In the genomic region with DNA sequence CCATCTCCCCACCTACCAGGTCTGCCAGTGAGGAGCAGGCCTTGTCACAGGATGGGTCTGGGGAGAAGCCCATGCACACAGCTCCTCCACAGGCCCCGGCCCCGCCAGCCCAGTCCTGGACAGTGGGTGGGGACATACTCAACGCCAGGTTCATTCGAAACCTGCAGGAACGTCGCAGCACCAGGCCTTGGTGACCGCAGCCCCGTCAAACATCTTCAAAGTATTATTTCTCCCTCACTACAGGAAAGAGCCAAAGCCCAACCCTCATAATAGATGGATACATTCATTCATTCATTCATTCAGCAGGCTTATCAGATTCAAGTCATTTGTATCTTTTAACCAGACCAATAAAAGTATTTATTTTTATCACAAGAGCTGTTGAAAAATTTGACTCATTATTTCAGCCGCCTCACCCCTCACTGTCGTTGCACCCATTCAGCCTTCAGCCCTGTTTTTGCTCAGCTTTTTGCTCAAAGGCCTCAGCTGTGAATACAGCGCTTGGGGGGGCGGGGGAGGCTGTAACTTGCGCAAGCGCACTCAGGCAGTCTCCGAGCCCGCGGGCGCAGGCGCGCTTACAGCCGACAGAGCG, we compare ENCODE assay signal across 8 cellular contexts. TPM values are rescaled to one million over a fixed set of nuclear protein-coding genes. Genes with fewer than 3 reads are reported as not detected.
A peak's percentile ranks its signal among the peaks of the same experiment; 100 is the strongest.
DNase-seq lines count a peak whose midpoint lies in the region; ATAC-seq, FAIRE-seq and TF ChIP-seq lines count a peak whose summit lies in the region.

No MANE protein-coding gene starts in this region.

- peak overlapping the region; percentile 22; the same call in 1 of the 2 replicates for H3K9ac ChIP-seq in OCI-LY3 (ENCODE audit: low read length)
- peak overlapping the region; percentile 20 for H3K9ac ChIP-seq in astrocyte (ENCODE audit: low read length)
- H3K9ac ChIP-seq in iPS-18a (ENCODE audit: low read length), result peak overlapping the region; percentile 84
- peak overlapping the region; percentile 57 to 97 (median 65) for H3K9ac ChIP-seq in skeletal muscle tissue (ENCODE audit: low read depth in 1 of 3, low read length in 3 of 3)

- no peaks in the 10 kb centered on the region for H3K9me3 Mint-ChIP-seq in astrocyte (ENCODE audit: unreplicated experiment)

- ATAC-seq in HG02870 (IDR thresholded peaks at IDR 0.05; ENCODE audit: unreplicated experiment), result no peak

- H3K4me3 Mint-ChIP-seq in astrocyte (ENCODE audit: unreplicated experiment), result peak overlapping the region; percentile 88

- H3K4me1 ChIP-seq in OCI-LY3 (ENCODE audit: low read length), result peaks cover 17% of the 10 kb centered on the region
- H3K4me1 ChIP-seq in astrocyte (ENCODE audit: insufficient read depth, low read length), result peaks cover 6% of the 10 kb centered on the region
- H3K4me1 ChIP-seq in iPS-18a (ENCODE audit: control insufficient read depth, low read depth, low read length), result peaks cover 8% of the 10 kb centered on the region
- peaks cover 14 to 23% (median 14%) of the 10 kb centered on the region in 3 donors for H3K4me1 ChIP-seq in skeletal muscle tissue (ENCODE audit: control insufficient read depth in 3 of 3, insufficient read depth in 3 of 3, low read length in 3 of 3)

- TF ChIP-seq CTCF in OCI-LY3 (IDR thresholded peaks at IDR 0.05; ENCODE audit: low read depth, low read length) (no peak), astrocyte (IDR thresholded peaks at IDR 0.05; ENCODE audit: insufficient read depth, low read depth, low read length) (no peak)

- no peaks in the 10 kb centered on the region for H4K20me1 ChIP-seq in OCI-LY3 (ENCODE audit: insufficient read depth, low read length)
- H4K20me1 ChIP-seq in astrocyte (ENCODE audit: insufficient read depth, low read length), result peaks cover 3% of the 10 kb centered on the region

- H3K36me3 Mint-ChIP-seq in astrocyte (ENCODE audit: low read depth, unreplicated experiment), result peaks cover 32% of the 10 kb centered on the region

- peak overlapping the region; percentile 9 for H3K27ac Mint-ChIP-seq in astrocyte (ENCODE audit: unreplicated experiment)

- peaks cover 15% of the 10 kb centered on the region for H3K79me2 ChIP-seq in OCI-LY3 (ENCODE audit: low read length)
- H3K79me2 ChIP-seq in astrocyte (ENCODE audit: insufficient read depth, low read length), result peaks cover 15% of the 10 kb centered on the region

- DNase-seq in NCI-H82 (lab: John Stamatoyannopoulos, UW), result peak; percentile 50
- DNase-seq in NCI-H82 treated with DMSO at 0.1 percent for 48 hours (lab: John Stamatoyannopoulos, UW; ENCODE audit: unreplicated experiment), result no peak
- DNase-seq in astrocyte (ENCODE audit: low read depth), result no peak
- DNase-seq in GOT3 (lab: John Stamatoyannopoulos, UW), result no peak

- H3K27me3 ChIP-seq in OCI-LY3 (ENCODE audit: low read depth, low read length) (no peaks in the 10 kb centered on the region), astrocyte (ENCODE audit: insufficient read depth, low read length) (no peaks in the 10 kb centered on the region), iPS-18a (ENCODE audit: control insufficient read depth, insufficient read depth, low read length) (no peaks in the 10 kb centered on the region), skeletal muscle tissue (ENCODE audit: control insufficient read depth in 3 of 3, insufficient read depth in 3 of 3, low read length in 3 of 3) (no peaks in the 10 kb centered on the region)

- H3K4me1 Mint-ChIP-seq in astrocyte (ENCODE audit: low read depth, unreplicated experiment), result peaks cover 8% of the 10 kb centered on the region

- no peak for FAIRE-seq in astrocyte (lab: Jason Lieb, UNC)

- H3K27ac ChIP-seq in OCI-LY3 (ENCODE audit: low read length) (no peak overlapping the region), astrocyte (ENCODE audit: low read depth, low read length) (no peak overlapping the region), iPS-18a (ENCODE audit: low read length) (no peak overlapping the region), skeletal muscle tissue (ENCODE audit: low read depth, low read length) (no peak overlapping the region)

- H2AFZ ChIP-seq in OCI-LY3 (ENCODE audit: low read depth, low read length) (no peak overlapping the region), astrocyte (ENCODE audit: low read depth, low read length) (no peak overlapping the region)

- H3K27me3 Mint-ChIP-seq in astrocyte (ENCODE audit: low read depth, unreplicated experiment), result no peaks in the 10 kb centered on the region

- H3K4me3 ChIP-seq in OCI-LY3 (ENCODE audit: low read length), result peak overlapping the region; percentile 99
- H3K4me3 ChIP-seq in astrocyte (ENCODE audit: insufficient read depth, low read depth, low read length), result no peak overlapping the region
- peak overlapping the region; percentile 81 for H3K4me3 ChIP-seq in iPS-18a (ENCODE audit: low read length)
- H3K4me3 ChIP-seq in skeletal muscle tissue (ENCODE audit: low read length in 3 of 3), result peak overlapping the region; percentile 91 to 96 (median 96)

- H3K4me2 ChIP-seq in OCI-LY3 (ENCODE audit: low read length), result peak overlapping the region; percentile 66
- peak overlapping the region; percentile 84 for H3K4me2 ChIP-seq in astrocyte (ENCODE audit: low read length)

- peaks cover 5% of the 10 kb centered on the region for H3K36me3 ChIP-seq in OCI-LY3 (replicated peaks; ENCODE audit: low read depth, low read length)
- H3K36me3 ChIP-seq in astrocyte (ENCODE audit: insufficient read depth, low read length), result peaks cover 10% of the 10 kb centered on the region
- peaks cover 16% of the 10 kb centered on the region for H3K36me3 ChIP-seq in iPS-18a (ENCODE audit: control insufficient read depth, low read depth, low read length)
- H3K36me3 ChIP-seq in skeletal muscle tissue (ENCODE audit: control insufficient read depth in 3 of 3, insufficient read depth in 3 of 3, low read length in 3 of 3), result peaks cover 21 to 26% (median 23%) of the 10 kb centered on the region in 3 donors

- H3K9me3 ChIP-seq in OCI-LY3 (ENCODE audit: insufficient read depth, low read length), result no peaks in the 10 kb centered on the region
- H3K9me3 ChIP-seq in astrocyte (ENCODE audit: insufficient read depth, low read depth, low read length), result no peaks in the 10 kb centered on the region
- no peaks in the 10 kb centered on the region for H3K9me3 ChIP-seq in iPS-18a (ENCODE audit: control insufficient read depth, low read depth, low read length)
- no peaks in the 10 kb centered on the region for H3K9me3 ChIP-seq in skeletal muscle tissue (ENCODE audit: control insufficient read depth in 3 of 3, low read length in 3 of 3)

RNA-seq across cellular contexts. Expression of a gene that starts 0.4 kb away (rescaled TPM):
- 12.0 and 12.7 TPM in 2 replicates for total RNA-seq in astrocyte
- 9.9 TPM for total RNA-seq in skeletal muscle tissue

RNA-seq across cellular contexts. Expression of a gene that starts 19.9 kb away (rescaled TPM):
- total RNA-seq in astrocyte (15.7 and 16.6 TPM in 2 replicates), skeletal muscle tissue (2.1 TPM)

RNA-seq across cellular contexts. Expression of a gene that starts 26.3 kb away (rescaled TPM):
- 29.3 and 30.0 TPM in 2 replicates for total RNA-seq in astrocyte
- total RNA-seq in skeletal muscle tissue, result 23.0 TPM

RNA-seq across cellular contexts. Expression of a gene that starts 28.9 kb away (rescaled TPM):
- total RNA-seq in astrocyte, result 28.0 and 29.3 TPM in 2 replicates
- 105 TPM for total RNA-seq in skeletal muscle tissue

RNA-seq across cellular contexts. Expression of a gene that starts 29.5 kb away (rescaled TPM):
- total RNA-seq in astrocyte (64.6 and 69.1 TPM in 2 replicates), skeletal muscle tissue (20.4 TPM)

Comparison
In these comparisons a context has a peak if more than half of its experiments do, and no peak if none do; other contexts are left out.
1. H3K9ac ChIP-seq: peak in every context shown above with its lines; median percentile 84 in iPS-18a; 65 in skeletal muscle tissue; 22 in OCI-LY3; 20 in astrocyte.